ENCODE assay signal across 8 cellular contexts in genomic region chr17:76014100-76014924, GRCh38. TPM values are rescaled to one million over a fixed set of nuclear protein-coding genes. Genes with fewer than 3 reads are reported as not detected.
DNase-seq lines count a peak whose midpoint lies in the region; ATAC-seq and TF ChIP-seq lines count a peak whose summit lies in the region.

No MANE protein-coding gene starts in this region.

- peaks cover 5 to 6% (median 5%) of the 10 kb centered on the region in 3 donors for H3K4me1 Mint-ChIP-seq in CD8-positive, alpha-beta memory T cell

- H3K36me3 ChIP-seq in CD8-positive, alpha-beta memory T cell (ENCODE audit: insufficient read depth, low read length), result no peaks in the 10 kb centered on the region
- H3K36me3 ChIP-seq in colonic mucosa, result no peaks in the 10 kb centered on the region

- no peak overlapping the region for H3K4me3 ChIP-seq in CD8-positive, alpha-beta memory T cell (ENCODE audit: low read length)
- H3K4me3 ChIP-seq in HFF-Myc (replicated peaks; ENCODE audit: low read depth, low read length) (no peak overlapping the region), colonic mucosa (no peak overlapping the region), lower leg skin (ENCODE audit: low read depth, poor library complexity, severe bottlenecking) (no peak overlapping the region)

- no peaks in the 10 kb centered on the region for H3K36me3 Mint-ChIP-seq in CD8-positive, alpha-beta memory T cell

- CTCF ChIA-PET in CD8-positive, alpha-beta memory T cell (lab: Charles Lee), result interaction anchor here (0.5 to 4.5 kb wide), 51 partner anchors 8 to 384 kb away, joined by 3 to 30 read pairs (median 4); partner anchors contain the start of genes CDK3, EVPL, EXOC7 and GALR2

- no peaks in the 10 kb centered on the region for H3K27me3 ChIP-seq in CD8-positive, alpha-beta memory T cell (ENCODE audit: insufficient read depth, low read length, poor library complexity, severe bottlenecking)
- no peaks in the 10 kb centered on the region for H3K27me3 ChIP-seq in colonic mucosa

- peaks cover 4% of the 10 kb centered on the region for H3K4me1 ChIP-seq in CD8-positive, alpha-beta memory T cell (ENCODE audit: insufficient read depth, low read length)
- no peaks in the 10 kb centered on the region for H3K4me1 ChIP-seq in colonic mucosa

- H3K9me3 ChIP-seq in CD8-positive, alpha-beta memory T cell (ENCODE audit: low read length), result no peaks in the 10 kb centered on the region
- no peaks in the 10 kb centered on the region for H3K9me3 ChIP-seq in colonic mucosa

- POLR2A ChIA-PET in CD8-positive, alpha-beta memory T cell (lab: Charles Lee), result interaction anchor here (0.5 to 1.4 kb wide), 6 partner anchors 11 to 454 kb away, joined by 3 to 6 read pairs (median 3); partner anchors contain the start of gene EXOC7

- DNase-seq in CD8-positive, alpha-beta memory T cell, result peak; percentile 66 to 85 (median 71)
- DNase-seq in HFF-Myc (ENCODE audit: extremely low read depth, low read depth) (no peak), NCI-H446 treated with DMSO at 0.1 percent for 48 hours (lab: John Stamatoyannopoulos, UW) (peak; percentile 16), colonic mucosa (peak; percentile 71), lower leg skin (ENCODE audit: low spot score in 2 of 2) (peak in 1 of 2 donors; percentile 33)
- DNase-seq in activated CD4-positive, alpha-beta T cell treated with anti-CD3 and anti-CD28 coated beads for 4 hours, result peak; percentile 75 to 78
- peak; percentile 66 to 79 (median 68) for DNase-seq in stimulated activated CD4-positive, alpha-beta T cell treated with anti-CD3 and anti-CD28 coated beads, TNF-alpha, amount 100 ng/mL, for 48 hours (ENCODE audit: low read depth in 3 of 3)

- TF ChIP-seq POLR2A in lower leg skin (IDR thresholded peaks at IDR 0.05), result no peak

- no peak for ATAC-seq in HG03469 (IDR thresholded peaks at IDR 0.05; ENCODE audit: unreplicated experiment)

- TF ChIP-seq CTCF in HFF-Myc (IDR thresholded peaks at IDR 0.05; ENCODE audit: low read depth, low read length, missing control alignments), result peak; percentile 97
- peak; percentile 98 for TF ChIP-seq CTCF in colonic mucosa (IDR thresholded peaks at IDR 0.05)
- peak in 2 of 3 donors; percentile 84 to 86 for TF ChIP-seq CTCF in lower leg skin (IDR thresholded peaks at IDR 0.05)

- intact Hi-C loops in colonic mucosa (cut with DNase I), result loop anchor here (10.0 kb wide), 2 partner anchors 60 to 280 kb away; partner anchors contain the start of genes GALR2, SRP68 and ZACN
- intact Hi-C loops in lower leg skin (cut with DNase I; ENCODE audit: low total_unique reads), result loop anchor here (5.0 kb wide), 1 partner anchor 48 kb away; no protein-coding TSS in a partner anchor

- no peak overlapping the region for H3K9ac ChIP-seq in colonic mucosa (ENCODE audit: low read depth in 2 of 2, low read length in 2 of 2)

- no peak overlapping the region for H3K27ac ChIP-seq in CD8-positive, alpha-beta memory T cell (ENCODE audit: low read depth, low read length)
- H3K27ac ChIP-seq in colonic mucosa, result no peak overlapping the region

- H3K27me3 Mint-ChIP-seq in CD8-positive, alpha-beta memory T cell, result peaks cover 0 to 5% of the 10 kb centered on the region in 2 donors

- H3K27ac Mint-ChIP-seq in CD8-positive, alpha-beta memory T cell, result peak overlapping the region in 1 of 8 donors; percentile 80

- H3K4me3 Mint-ChIP-seq in CD8-positive, alpha-beta memory T cell, result peak overlapping the region in 1 of 7 donors; percentile 32

- H3K9me3 Mint-ChIP-seq in CD8-positive, alpha-beta memory T cell, result no peaks in the 10 kb centered on the region

- 29 to 48% methylated on average over 9 to 10 of the region's 19 CpGs for WGBS in lower leg skin, 2 donors

RNA-seq across cellular contexts. Expression of gene EVPL, which starts 12.8 kb away (rescaled TPM):
- total RNA-seq in CD8-positive, alpha-beta memory T cell, result under 1 TPM; 0.07 to 0.11 TPM
- polyA plus RNA-seq in CD8-positive, alpha-beta memory T cell, result not detected
- total RNA-seq in colonic mucosa, result 10 to 100 TPM; 18.8 to 31.1 TPM
- 100 to 1,000 TPM; 285 to 514 (median 315) TPM for total RNA-seq in lower leg skin

RNA-seq across cellular contexts. Expression of gene CDK3, which starts 13.7 kb away (rescaled TPM):
- 1 to 10 TPM; 5.0 to 5.5 TPM for total RNA-seq in CD8-positive, alpha-beta memory T cell
- not detected for polyA plus RNA-seq in CD8-positive, alpha-beta memory T cell
- total RNA-seq in colonic mucosa, result 1 to 10 TPM; 5.3 to 8.2 TPM
- 1 to 10 TPM; 2.7 to 8.4 (median 4.5) TPM for total RNA-seq in lower leg skin

RNA-seq across cellular contexts. Expression of gene TEN1, which starts 35.3 kb away (rescaled TPM):
- 10 to 100 TPM; 15.9 to 17.3 TPM for total RNA-seq in CD8-positive, alpha-beta memory T cell
- polyA plus RNA-seq in CD8-positive, alpha-beta memory T cell, result 21.0 TPM
- total RNA-seq in colonic mucosa, result 10 to 100 TPM; 15.9 to 18.6 TPM
- 10 to 100 TPM; 43.7 to 57.9 (median 49.7) TPM for total RNA-seq in lower leg skin

RNA-seq across cellular contexts. Expression of gene ACOX1, which starts 35.3 kb away (rescaled TPM):
- total RNA-seq in CD8-positive, alpha-beta memory T cell, result 10 to 100 TPM; 35.1 to 36.1 TPM
- 15.8 TPM for polyA plus RNA-seq in CD8-positive, alpha-beta memory T cell
- 100 to 1,000 TPM; 110 to 136 TPM for total RNA-seq in colonic mucosa
- total RNA-seq in lower leg skin, result 100 to 1,000 TPM in 1 of 4 donors, 10 to 100 TPM in 3; 71.2 to 102 (median 81.3) TPM

RNA-seq across cellular contexts. Expression of gene SRP68, which starts 58.0 kb away (rescaled TPM):
- 100 to 1,000 TPM; 120 to 123 TPM for total RNA-seq in CD8-positive, alpha-beta memory T cell
- polyA plus RNA-seq in CD8-positive, alpha-beta memory T cell, result 80.4 TPM
- total RNA-seq in colonic mucosa, result 10 to 100 TPM; 65.1 to 78.0 TPM
- total RNA-seq in lower leg skin, result 10 to 100 TPM; 67.2 to 76.5 (median 72.3) TPM

Comparison
In these comparisons a context has a peak if more than half of its experiments do, and no peak if none do; other contexts are left out.
1. RNA of gene EVPL, which starts 12.8 kb away (total RNA-seq): 285 to 514 TPM in lower leg skin and 18.8 to 31.1 TPM in colonic mucosa; 0.07 to 0.11 TPM in CD8-positive, alpha-beta memory T cell; every median in the first group is over 10 times any median in the second.
2. Peak in every context shown above with its lines, with median percentiles within 50 percentile points of each other: CTCF ChIP-seq.